Comparison of ENCODE assay signal across 5 cellular contexts in genomic region chr7:76225951-76226350, GRCh38.
"Had no signal": no experiment of that assay in that cellular context is flagged by ENCODE, and none has a peak within 500 bp of the region (broad histone marks: within the 10 kb centered on the region; RNA-seq: fewer than 3 reads in every experiment).

No MANE protein-coding gene starts in this region.

- H3K4me3 ChIP-seq: GM23338, HAP-1, K562 had no signal

- H3K4me1 ChIP-seq: HAP-1 had no signal

- FAIRE-seq: K562 had no signal

- H3K27ac ChIP-seq: HL-60 had no signal

- H3K4me2 ChIP-seq: GM23338 had no signal

- H3K36me3 ChIP-seq: HAP-1 had no signal

- H3K9me3 ChIP-seq: HAP-1 had no signal

- DNase-seq: HFFc6 had no signal

- H2AFZ ChIP-seq: GM23338 had no signal
